12 cellular contexts compared by ENCODE assay signal in the genomic region with DNA sequence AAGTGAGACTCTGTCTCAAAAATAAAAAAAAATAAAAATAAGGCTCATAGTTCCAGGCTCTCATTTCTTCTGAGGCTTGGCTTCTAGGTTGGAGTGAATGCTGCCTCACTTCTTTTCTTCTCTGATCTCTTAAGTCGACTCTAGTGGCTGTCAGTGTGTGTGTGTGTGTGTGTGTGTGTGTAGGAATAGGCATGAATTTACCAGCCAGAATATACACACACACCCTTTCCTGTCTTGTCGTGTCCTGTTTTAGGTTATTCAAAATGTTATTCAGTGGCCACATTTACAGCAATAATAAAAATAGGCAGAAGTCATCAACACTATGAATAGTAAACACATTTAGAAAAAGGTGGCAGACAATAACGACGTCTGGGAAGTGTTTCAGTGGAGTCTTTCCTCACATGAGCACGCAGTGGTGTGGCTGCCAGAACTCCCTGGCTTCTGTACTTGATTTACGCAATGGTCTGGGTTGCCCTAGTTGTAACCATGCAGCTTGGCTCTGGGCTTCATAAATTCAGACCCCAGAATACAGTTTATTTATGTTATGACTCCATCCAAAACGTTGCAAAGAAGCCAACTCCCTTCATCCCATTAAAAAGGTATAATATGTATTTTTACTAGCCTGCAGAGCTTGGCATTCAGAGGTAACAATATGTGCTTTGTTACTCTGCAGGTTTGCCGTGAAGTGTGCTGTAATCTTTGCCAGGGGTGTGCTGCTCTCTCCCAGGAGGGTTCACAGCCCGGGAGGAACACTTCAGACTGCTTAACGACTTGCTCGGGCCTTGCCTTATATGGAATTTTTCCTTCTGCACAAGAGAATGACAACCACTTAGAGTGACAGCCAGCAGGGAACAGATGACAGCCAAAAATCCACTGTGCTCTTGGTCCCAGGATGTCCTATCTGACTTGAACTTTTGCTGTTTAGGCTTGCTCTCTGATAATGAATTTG. TPM values are rescaled to one million over a fixed set of nuclear protein-coding genes. Genes with fewer than 3 reads are reported as not detected.
DNase-seq lines count a peak whose midpoint lies in the region; ATAC-seq and TF ChIP-seq lines count a peak whose summit lies in the region.
"Had no signal": no experiment of that assay in that cellular context is flagged by ENCODE, and none has a peak within 500 bp of the region (broad histone marks: within the 10 kb centered on the region; RNA-seq: fewer than 3 reads in every experiment).

No MANE protein-coding gene starts in this region.

- H4K5ac ChIP-seq in H9 (ENCODE audit: insufficient read length, low read depth, low read length), result no peak overlapping the region

- no peak overlapping the region for H3K4me3 Mint-ChIP-seq in H9
- no peak overlapping the region for H3K4me3 Mint-ChIP-seq in natural killer cell

- H3K56ac ChIP-seq in H9 (ENCODE audit: insufficient read length, low read depth, low read length), result no peak overlapping the region

- H4K20me1 ChIP-seq in H9 (ENCODE audit: control insufficient read depth, insufficient read depth, insufficient read length) (no peaks in the 10 kb centered on the region), PC-3 (ENCODE audit: low read length) (no peaks in the 10 kb centered on the region)

- H3K9me3 ChIP-seq in H9 (ENCODE audit: control insufficient read depth, low read depth, low read length) (no peaks in the 10 kb centered on the region), PC-3 (ENCODE audit: low read length) (no peaks in the 10 kb centered on the region), heart left ventricle (no peaks in the 10 kb centered on the region), psoas muscle (no peaks in the 10 kb centered on the region)
- H3K9me3 ChIP-seq: SJCRH30 had no signal

- ATAC-seq in PC-3 (peak; percentile 91), heart left ventricle (peak; percentile 94 to 97 (median 96)), psoas muscle (peak; percentile 47 to 98 (median 91)), natural killer cell (no peak), GM18909 (IDR thresholded peaks at IDR 0.05; ENCODE audit: poor library complexity, unreplicated experiment) (no peak), HG03520 (IDR thresholded peaks at IDR 0.05; ENCODE audit: unreplicated experiment) (no peak)

- peaks cover 18 to 26% of the 10 kb centered on the region in 2 experiments for H3K4me1 Mint-ChIP-seq in H9
- H3K4me1 Mint-ChIP-seq in natural killer cell, result no peaks in the 10 kb centered on the region

- no peaks in the 10 kb centered on the region for H3F3A ChIP-seq in PC-3 (ENCODE audit: low read length, unreplicated experiment)

- H3K9ac ChIP-seq in H9 (ENCODE audit: extremely low read depth, insufficient read length, low read length) (no peak overlapping the region), PC-3 (ENCODE audit: low read length) (no peak overlapping the region)

- H3K27me3 Mint-ChIP-seq in H9 (ENCODE audit: low read depth), result no peaks in the 10 kb centered on the region
- peaks cover 0 to 4% of the 10 kb centered on the region in 2 donors for H3K27me3 Mint-ChIP-seq in natural killer cell (ENCODE audit: low read depth in 2 of 2)

- H3K27ac ChIP-seq in H9 (ENCODE audit: insufficient read length, low read depth, low read length) (no peak overlapping the region), PC-3 (ENCODE audit: low read length) (no peak overlapping the region), heart left ventricle (peak overlapping the region; percentile 1 to 87 (median 75)), psoas muscle (no peak overlapping the region)
- H3K27ac ChIP-seq: SJCRH30 had no signal

- H3K4me1 ChIP-seq in H9 (ENCODE audit: insufficient read depth, low read length), result no peaks in the 10 kb centered on the region; the same call in 1 of the 2 replicates
- H3K4me1 ChIP-seq in PC-3 (ENCODE audit: insufficient read depth, low read length), result peaks cover 6% of the 10 kb centered on the region
- H3K4me1 ChIP-seq in heart left ventricle, result peaks cover 0 to 41% (median 14%) of the 10 kb centered on the region in 12 donors
- H3K4me1 ChIP-seq in psoas muscle, result peaks cover 6% of the 10 kb centered on the region

- H3K79me2 ChIP-seq in H9 (ENCODE audit: insufficient read depth, low read length) (no peaks in the 10 kb centered on the region), PC-3 (ENCODE audit: low read length) (no peaks in the 10 kb centered on the region)

- no TSS peak for BruUV-seq in PC-3 (replicated peaks; lab: Mats Ljungman, UMichigan)

- no peaks in the 10 kb centered on the region for H3K23me2 ChIP-seq in H9 (ENCODE audit: insufficient read length, low read depth, low read length, poor library complexity, severe bottlenecking)

- WGBS in H9 (ENCODE audit: extremely low coverage, insufficient read length, low lambda C conversion rate), result no CpG with 5 or more reads among the region's 11 CpGs
- WGBS in heart left ventricle, 4 donors, result 7 to 9% (median 9%) methylated on average over 11 of the region's 11 CpGs
- 4 to 14% (median 7%) methylated on average over 11 of the region's 11 CpGs for WGBS in psoas muscle, 3 donors

- H4K91ac ChIP-seq in H9 (ENCODE audit: insufficient read length, low read depth, low read length), result no peak overlapping the region

- no peak for DNase-seq in H9
- peak; percentile 40 for DNase-seq in PC-3
- peak; percentile 59 to 85 (median 67) for DNase-seq in heart left ventricle
- peak in 1 of 2 donors; percentile 70 for DNase-seq in psoas muscle
- no peak for DNase-seq in natural killer cell
- DNase-seq in kidney glomerular epithelial cell (lab: John Stamatoyannopoulos, UW), result no peak
- DNase-seq: activated effector memory CD4-positive, alpha-beta T cell treated with Interleukin-2 at 50 U/mL for 16 hours; DMS53 had no signal

- no peak overlapping the region for H2BK120ac ChIP-seq in H9 (ENCODE audit: low read depth, low read length, poor library complexity, severe bottlenecking)

- no peak overlapping the region for H3T11ph ChIP-seq in H9 (ENCODE audit: low read length)

- CTCF ChIA-PET in PC-3 (lab: Charles Lee), result no interaction called here

- intact Hi-C loops in PC-3 (cut with micrococcal nuclease), result no loop called here
- intact Hi-C loops in heart left ventricle (cut with DNase I), result loop anchor here in 1 of 10 donors (5.0 kb wide), 1 partner anchor 142 kb away; no protein-coding TSS in a partner anchor
- intact Hi-C loops in psoas muscle (cut with DNase I), result no loop called here
- intact Hi-C loops in natural killer cell (cut with micrococcal nuclease), result no loop called here

- H3K36me3 Mint-ChIP-seq in H9 (ENCODE audit: insufficient read depth in 1 of 3, low read depth in 3 of 3), result no peaks in the 10 kb centered on the region
- H3K36me3 Mint-ChIP-seq in natural killer cell, result no peaks in the 10 kb centered on the region

- POLR2A ChIA-PET in PC-3 (lab: Charles Lee; ENCODE audit: unreplicated experiment), result no interaction called here

- H3K36me3 ChIP-seq in PC-3 (ENCODE audit: low read depth, low read length), result no peaks in the 10 kb centered on the region
- no peaks in the 10 kb centered on the region for H3K36me3 ChIP-seq in heart left ventricle
- no peaks in the 10 kb centered on the region for H3K36me3 ChIP-seq in psoas muscle (ENCODE audit: insufficient read depth in 1 of 2, low read depth in 1 of 2)
- H3K36me3 ChIP-seq: SJCRH30 had no signal

- no peak overlapping the region for H2AK5ac ChIP-seq in H9 (ENCODE audit: insufficient read length, low read length)

- H3K9me3 Mint-ChIP-seq in H9 (no peaks in the 10 kb centered on the region), natural killer cell (peaks cover 0 to 2% of the 10 kb centered on the region in 2 donors)

- no peak overlapping the region for H4K8ac ChIP-seq in H9 (replicated peaks; ENCODE audit: insufficient read length, low read depth, low read length)

- H3K23ac ChIP-seq in H9 (ENCODE audit: insufficient read length, low read depth, low read length), result no peak overlapping the region

- H3K79me1 ChIP-seq in H9 (ENCODE audit: insufficient read depth, low read depth, low read length, poor library complexity, severe bottlenecking), result no peaks in the 10 kb centered on the region

- H3K4me2 ChIP-seq in H9 (ENCODE audit: insufficient read depth, insufficient read length, low read length) (no peak overlapping the region), PC-3 (ENCODE audit: low read length) (peak overlapping the region; percentile 39)

- H3K4me3 ChIP-seq in PC-3 (ENCODE audit: low read length) (no peak overlapping the region), heart left ventricle (peak overlapping the region in 3 of 12 donors; percentile 3 to 23 (median 13)), psoas muscle (no peak overlapping the region)
- H3K4me3 ChIP-seq: SJCRH30 had no signal

- TF ChIP-seq CTCF in H9 (conservative IDR thresholded peaks at IDR 0.05), result no peak
- no peak for TF ChIP-seq CTCF in PC-3 (conservative IDR thresholded peaks at IDR 0.05; ENCODE audit: low read depth, low read length)
- TF ChIP-seq CTCF in heart left ventricle (IDR thresholded peaks at IDR 0.05), result no peak
- no peak for TF ChIP-seq CTCF in psoas muscle (IDR thresholded peaks at IDR 0.05)
- TF ChIP-seq CTCF in natural killer cell (IDR thresholded peaks at IDR 0.05), result no peak

- no peak overlapping the region for H2BK12ac ChIP-seq in H9 (ENCODE audit: insufficient read length, low read depth, low read length)

- H3K9me2 ChIP-seq in PC-3 (replicated peaks; ENCODE audit: low read length), result no peaks in the 10 kb centered on the region

- no peak overlapping the region for H2BK5ac ChIP-seq in H9 (ENCODE audit: insufficient read length, low read length)

- H2BK15ac ChIP-seq in H9 (ENCODE audit: low read depth, low read length), result no peak overlapping the region

- H2AFZ ChIP-seq in H9 (ENCODE audit: low read length) (no peak overlapping the region), PC-3 (ENCODE audit: low read length) (peak overlapping the region; percentile 48; the same call in 1 of the 2 replicates)

- H3K4ac ChIP-seq in H9 (ENCODE audit: low read depth, low read length), result no peak overlapping the region

- H3K14ac ChIP-seq in H9 (ENCODE audit: insufficient read depth, low read length), result no peak overlapping the region

- no peaks in the 10 kb centered on the region for H3K27me3 ChIP-seq in H9 (ENCODE audit: insufficient read depth, low read length)
- H3K27me3 ChIP-seq in PC-3 (ENCODE audit: low read length), result no peaks in the 10 kb centered on the region
- no peaks in the 10 kb centered on the region for H3K27me3 ChIP-seq in heart left ventricle
- no peaks in the 10 kb centered on the region for H3K27me3 ChIP-seq in psoas muscle (ENCODE audit: insufficient read depth in 3 of 3, low read length in 2 of 3)
- H3K27me3 ChIP-seq: SJCRH30 had no signal

- no peak overlapping the region for H2BK20ac ChIP-seq in H9 (ENCODE audit: low read depth, low read length, poor library complexity, severe bottlenecking)

- peak overlapping the region; percentile 63 for H3K18ac ChIP-seq in H9 (ENCODE audit: insufficient read length, low read depth, low read length)

- no peak for TF ChIP-seq POLR2A in heart left ventricle (IDR thresholded peaks at IDR 0.05)

- peak overlapping the region in 1 of 3 experiments; percentile 79; a peak in 2 of 7 replicates for H3K27ac Mint-ChIP-seq in H9
- H3K27ac Mint-ChIP-seq in natural killer cell, result no peak overlapping the region

RNA-seq across cellular contexts. Expression of a gene that starts 34.4 kb away (rescaled TPM):
- total RNA-seq in H9 (2021) (3.6 and 4.0 TPM in 2 replicates), PC-3 (2014; rRNA removed) (0.22 and 1.2 TPM in 2 replicates), heart left ventricle (100 to 1,000 TPM in 2 of 9 donors, 10 to 100 TPM in 7; 38.7 to 132 (median 83.9) TPM), psoas muscle (10 to 100 TPM in 2 of 4 donors, 1 to 10 TPM in 2; 1.1 to 16.6 (median 11.2) TPM), natural killer cell (not detected)
- polyA plus RNA-seq in heart left ventricle (10 to 100 TPM in 1 of 2 donors, 1 to 10 TPM in 1; 4.1 to 18.2 TPM), psoas muscle (1 to 10 TPM in 1 of 3 donors, under 1 TPM in 2; 0.16 to 1.6 (median 0.17) TPM)
- total RNA-seq: HT-29 had no signal

Comparison
In these comparisons a context has a peak if more than half of its experiments do, and no peak if none do; other contexts are left out.
1. DNase-seq: peak in PC-3 (single experiment) and heart left ventricle (5 of 5); none in H9 (single experiment), natural killer cell (single experiment) and kidney glomerular epithelial cell (single experiment).
2. H3K27ac ChIP-seq: peak in heart left ventricle (12 of 12); none in H9 (single experiment), PC-3 (single experiment) and psoas muscle (single experiment).
3. ATAC-seq: peak in PC-3 (single experiment), heart left ventricle (4 of 4) and psoas muscle (4 of 4); none in natural killer cell (0 of 3), GM18909 (single experiment) and HG03520 (single experiment).